Comparison of ENCODE assay signal across 1 cellular context in genomic region chr6:16930432-16930831, GRCh38.
A peak's percentile ranks its signal among the peaks of the same experiment; 100 is the strongest.
TF ChIP-seq lines count a peak whose summit lies in the region.

No MANE protein-coding gene starts in this region.

TF ChIP-seq in HepG2, 621 proteins besides CTCF, POLR2A, EP300 and RAD21 (continued from another document):
- peak; percentile 76 for TF ChIP-seq MAFF (IDR thresholded peaks at IDR 0.05; ENCODE audit: low read depth, low read length)
- TF ChIP-seq ZNF264 (CRISPR knock-in tag; IDR thresholded peaks at IDR 0.05), result no peak
- no peak for TF ChIP-seq ZNF383 (CRISPR knock-in tag; IDR thresholded peaks at IDR 0.05; ENCODE audit: borderline replicate concordance)
